In genomic region chr9:127273350-127273749, GRCh38 we compare ENCODE assay signal across 20 cellular contexts. TPM values are rescaled to one million over a fixed set of nuclear protein-coding genes. Genes with fewer than 3 reads are reported as not detected.
DNase-seq lines count a peak whose midpoint lies in the region; ATAC-seq, FAIRE-seq and TF ChIP-seq lines count a peak whose summit lies in the region.
"Had no signal": no experiment of that assay in that cellular context is flagged by ENCODE, and none has a peak within 500 bp of the region (broad histone marks: within the 10 kb centered on the region; RNA-seq: fewer than 3 reads in every experiment).

No MANE protein-coding gene starts in this region.

- no peak overlapping the region for H3K27ac ChIP-seq in A673 (ENCODE audit: low read depth, low read length, poor library complexity, severe bottlenecking)
- H3K27ac ChIP-seq: BLaER1, C4-2B had no signal

- ATAC-seq in HG02973 (IDR thresholded peaks at IDR 0.05; ENCODE audit: unreplicated experiment): no peak
- ATAC-seq in GM18870 (IDR thresholded peaks at IDR 0.05; ENCODE audit: unreplicated experiment): no peak
- ATAC-seq: CD8-positive, alpha-beta T cell; GM23338 had no signal

- no peaks in the 10 kb centered on the region for H3K27me3 Mint-ChIP-seq in nephron (ENCODE audit: low read depth)
- H3K27me3 Mint-ChIP-seq: B cell had no signal

- peaks cover 14% of the 10 kb centered on the region for H3K4me1 Mint-ChIP-seq in nephron
- H3K4me1 Mint-ChIP-seq: CD4-positive, CD25-positive, alpha-beta regulatory T cell; GM23338 had no signal

- peak; percentile 57 for FAIRE-seq in GM19239 (lab: Jason Lieb, UNC)
- FAIRE-seq: GM12891, GM18507, H54 had no signal

- peaks cover 18% of the 10 kb centered on the region for H3K36me3 Mint-ChIP-seq in nephron (ENCODE audit: low read depth)
- H3K36me3 Mint-ChIP-seq: CD4-positive, CD25-positive, alpha-beta regulatory T cell; CD8-positive, alpha-beta T cell had no signal

- CTCF ChIA-PET in A673 (lab: Charles Lee): no interaction called here

- no peak for DNase-seq in GM19239 (ENCODE audit: insufficient read length, low spot score)
- peak; percentile 57 for DNase-seq in NCI-H2227 (lab: John Stamatoyannopoulos, UW; ENCODE audit: unreplicated experiment)
- no peak for DNase-seq in A673 (ENCODE audit: low spot score)
- DNase-seq: Caco-2; CD4-positive, CD25-positive, alpha-beta regulatory T cell; CD8-positive, alpha-beta T cell; DMS 273 treated with DMSO at 0.1 percent for 48 hours; DMS79 treated with DMSO at 0.1 percent for 48 hours; GF-D8 had no signal

- no peaks in the 10 kb centered on the region for H3K36me3 ChIP-seq in A673 (ENCODE audit: insufficient read depth, low read length, poor library complexity, severe bottlenecking)
- H3K36me3 ChIP-seq: BLaER1, HAP-1 had no signal

- peaks cover 6% of the 10 kb centered on the region for H3K4me1 ChIP-seq in A673 (ENCODE audit: insufficient read depth, low read length, poor library complexity, severe bottlenecking)
- H3K4me1 ChIP-seq: BLaER1, Caco-2 had no signal

- H3K9me3 Mint-ChIP-seq in nephron: no peaks in the 10 kb centered on the region
- H3K9me3 Mint-ChIP-seq: CD4-positive, CD25-positive, alpha-beta regulatory T cell; CD8-positive, alpha-beta T cell; GM23338 had no signal

- H3K9me3 ChIP-seq in A673 (ENCODE audit: low read depth, low read length, poor library complexity, severe bottlenecking): no peaks in the 10 kb centered on the region
- H3K9me3 ChIP-seq: BLaER1, Caco-2, HAP-1 had no signal

- BruUV-seq in A673 (replicated peaks; lab: Mats Ljungman, UMichigan): no TSS peak

- no peak overlapping the region for H3K4me3 ChIP-seq in A673 (ENCODE audit: low read depth, low read length, poor library complexity, severe bottlenecking)
- H3K4me3 ChIP-seq: BLaER1, GM23338, HAP-1 had no signal

- POLR2A ChIA-PET in A673 (lab: Charles Lee; ENCODE audit: low non-redundant PET): no interaction called here

- peak overlapping the region in 2 of 3 experiments; percentile 43 to 77 for H3K27ac Mint-ChIP-seq in nephron
- H3K27ac Mint-ChIP-seq: B cell; CD4-positive, CD25-positive, alpha-beta regulatory T cell; CD8-positive, alpha-beta T cell; GM23338 had no signal

- no peaks in the 10 kb centered on the region for H3K27me3 ChIP-seq in A673 (replicated peaks; ENCODE audit: insufficient read depth, low read depth, low read length, poor library complexity)
- H3K27me3 ChIP-seq: BLaER1 had no signal

- TF ChIP-seq CTCF in nephron (IDR thresholded peaks at IDR 0.05; ENCODE audit: unreplicated experiment in 3 of 3) (no peak), A673 (conservative IDR thresholded peaks at IDR 0.05; ENCODE audit: low read depth, low read length) (no peak)

- no peak overlapping the region for H3K4me3 Mint-ChIP-seq in nephron
- H3K4me3 Mint-ChIP-seq: B cell; CD4-positive, CD25-positive, alpha-beta regulatory T cell; CD8-positive, alpha-beta T cell; GM23338 had no signal

- intact Hi-C loops in A673 (cut with micrococcal nuclease; ENCODE audit: unreplicated experiment): no loop called here

RNA-seq across cellular contexts. Expression of gene GARNL3, which starts 8.8 kb away (rescaled TPM):
- 7.8 and 11.3 TPM in 2 replicates for total RNA-seq in A673 (2021)
